Comparison of ENCODE assay signal across 33 cellular contexts in the genomic region with DNA sequence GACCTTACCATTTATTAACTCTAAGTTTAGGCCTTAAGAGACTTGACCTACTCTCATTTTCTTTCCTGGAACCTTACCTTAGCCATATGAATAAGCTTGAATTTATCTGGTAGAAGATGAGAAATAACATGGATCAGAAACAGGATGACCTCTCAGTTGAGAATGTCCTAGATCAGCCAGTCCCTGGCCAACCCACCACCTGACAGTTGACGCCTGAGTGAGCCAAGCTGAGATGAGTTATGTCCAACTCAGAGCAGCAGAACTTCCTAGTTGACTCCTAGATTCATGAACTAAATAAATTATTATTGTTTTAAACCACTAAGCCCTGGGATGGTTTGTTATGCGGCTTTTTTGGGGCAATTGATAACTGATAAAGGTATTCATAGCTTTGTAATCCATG.
DNase-seq lines count a peak whose midpoint lies in the region; ATAC-seq and TF ChIP-seq lines count a peak whose summit lies in the region.
"Had no signal": no experiment of that assay in that cellular context is flagged by ENCODE, and none has a peak within 500 bp of the region (broad histone marks: within the 10 kb centered on the region; RNA-seq: fewer than 3 reads in every experiment).

No MANE protein-coding gene starts in this region.

- CTCF ChIA-PET in activated CD4-positive, alpha-beta T cell treated with anti-CD3 and anti-CD28 coated beads for 36 hours (lab: Charles Lee) = no interaction called here
- CTCF ChIA-PET in mammary epithelial cell (lab: Charles Lee; ENCODE audit: low non-redundant PET) = no interaction called here

- no peaks in the 10 kb centered on the region for H3K36me3 Mint-ChIP-seq in activated CD4-positive, alpha-beta T cell treated with anti-CD3 and anti-CD28 coated beads, Interleukin-2, amount 10 ng/mL, durations not matched to agents 24 days and 14 days (ENCODE audit: low read depth)
- no peaks in the 10 kb centered on the region for H3K36me3 Mint-ChIP-seq in activated CD4-positive, alpha-beta T cell treated with anti-CD3 and anti-CD28 coated beads for 36 hours (ENCODE audit: low read depth)
- H3K36me3 Mint-ChIP-seq: CD14-positive monocyte; CD4-positive, alpha-beta memory T cell; CD4-positive, CD25-positive, alpha-beta regulatory T cell; CD8-positive, alpha-beta memory T cell; CD8-positive, alpha-beta T cell had no signal

- no peak overlapping the region for H3K4me2 ChIP-seq in mammary epithelial cell (ENCODE audit: insufficient read depth, low read depth, low read length)
- H3K4me2 ChIP-seq: A549, BLaER1 had no signal

- H3K27ac ChIP-seq in psoas muscle (peak overlapping the region; percentile 36), mammary epithelial cell (ENCODE audit: insufficient read depth, low read depth, low read length) (no peak overlapping the region)
- H3K27ac ChIP-seq: 22Rv1; A549; BLaER1; BLaER1 treated with 17β-estradiol and CSF1 and Interleukin-3, amounts not matched to agents 10 nM and 100 nM; C4-2B had no signal

- H3K27ac Mint-ChIP-seq in activated CD4-positive, alpha-beta T cell treated with anti-CD3 and anti-CD28 coated beads, Interleukin-2, amount 10 ng/mL, durations not matched to agents 24 days and 14 days = no peak overlapping the region
- no peak overlapping the region for H3K27ac Mint-ChIP-seq in activated CD4-positive, alpha-beta T cell treated with anti-CD3 and anti-CD28 coated beads for 36 hours
- H3K27ac Mint-ChIP-seq: B cell; CD14-positive monocyte; CD4-positive, alpha-beta memory T cell; CD4-positive, alpha-beta T cell; CD4-positive, CD25-positive, alpha-beta regulatory T cell; CD8-positive, alpha-beta memory T cell; CD8-positive, alpha-beta T cell had no signal

- H4K20me1 ChIP-seq in mammary epithelial cell (ENCODE audit: insufficient read depth, low read length) = no peaks in the 10 kb centered on the region
- H4K20me1 ChIP-seq: BLaER1; BLaER1 treated with 17β-estradiol and CSF1 and Interleukin-3, amounts not matched to agents 10 nM and 100 nM had no signal

- POLR2A ChIA-PET in activated CD4-positive, alpha-beta T cell treated with anti-CD3 and anti-CD28 coated beads for 36 hours (lab: Charles Lee) = no interaction called here

- intact Hi-C loops in activated CD4-positive, alpha-beta T cell treated with anti-CD3 and anti-CD28 coated beads, Interleukin-2, amount 10 ng/mL, durations not matched to agents 24 days and 14 days (cut with micrococcal nuclease) = no loop called here
- intact Hi-C loops in activated CD4-positive, alpha-beta T cell treated with anti-CD3 and anti-CD28 coated beads for 36 hours (cut with DNase I, micrococcal nuclease) = no loop called here
- intact Hi-C loops in psoas muscle (cut with DNase I) = no loop called here
- intact Hi-C loops in mucosa of descending colon (cut with DNase I, micrococcal nuclease) = no loop called here
- intact Hi-C loops in mammary epithelial cell (cut with micrococcal nuclease) = no loop called here

- H3K9me3 Mint-ChIP-seq in activated CD4-positive, alpha-beta T cell treated with anti-CD3 and anti-CD28 coated beads, Interleukin-2, amount 10 ng/mL, durations not matched to agents 24 days and 14 days = no peaks in the 10 kb centered on the region
- H3K9me3 Mint-ChIP-seq in activated CD4-positive, alpha-beta T cell treated with anti-CD3 and anti-CD28 coated beads for 36 hours (ENCODE audit: low read depth) = no peaks in the 10 kb centered on the region
- H3K9me3 Mint-ChIP-seq: CD4-positive, alpha-beta T cell; CD8-positive, alpha-beta T cell had no signal

- H3K36me3 ChIP-seq in psoas muscle (ENCODE audit: insufficient read depth in 1 of 2, low read depth in 1 of 2) (no peaks in the 10 kb centered on the region), mucosa of descending colon (ENCODE audit: low read depth) (no peaks in the 10 kb centered on the region), mammary epithelial cell (ENCODE audit: insufficient read depth, low read length) (no peaks in the 10 kb centered on the region)
- H3K36me3 ChIP-seq: BE2C; BLaER1; BLaER1 treated with 17β-estradiol and CSF1 and Interleukin-3, amounts not matched to agents 10 nM and 100 nM had no signal

- H3K4me1 ChIP-seq in psoas muscle (peaks cover 15% of the 10 kb centered on the region), mucosa of descending colon (ENCODE audit: low read depth) (no peaks in the 10 kb centered on the region), mammary epithelial cell (ENCODE audit: insufficient read depth, low read length) (no peaks in the 10 kb centered on the region)
- H3K4me1 ChIP-seq: A549, BE2C, BLaER1, Caco-2 had no signal

- H3K27me3 ChIP-seq in psoas muscle (ENCODE audit: insufficient read depth in 3 of 3, low read length in 2 of 3) = no peaks in the 10 kb centered on the region
- H3K27me3 ChIP-seq in mammary epithelial cell (ENCODE audit: insufficient read depth, low read length) = no peaks in the 10 kb centered on the region
- H3K27me3 ChIP-seq: BE2C; BLaER1; BLaER1 treated with 17β-estradiol and CSF1 and Interleukin-3, amounts not matched to agents 10 nM and 100 nM had no signal

- H3K4me3 Mint-ChIP-seq in activated CD4-positive, alpha-beta T cell treated with anti-CD3 and anti-CD28 coated beads, Interleukin-2, amount 10 ng/mL, durations not matched to agents 24 days and 14 days = no peak overlapping the region
- H3K4me3 Mint-ChIP-seq in activated CD4-positive, alpha-beta T cell treated with anti-CD3 and anti-CD28 coated beads for 36 hours = no peak overlapping the region
- H3K4me3 Mint-ChIP-seq: B cell; CD14-positive monocyte; CD4-positive, alpha-beta memory T cell; CD4-positive, alpha-beta T cell; CD4-positive, CD25-positive, alpha-beta regulatory T cell; CD8-positive, alpha-beta memory T cell; CD8-positive, alpha-beta T cell had no signal

- in situ Hi-C loops in mammary epithelial cell (cut with MboI; ENCODE audit: low sequenced_read_pairs in 2 of 2) = no loop called here

- H3K9me3 ChIP-seq in psoas muscle = no peaks in the 10 kb centered on the region
- no peaks in the 10 kb centered on the region for H3K9me3 ChIP-seq in mucosa of descending colon
- no peaks in the 10 kb centered on the region for H3K9me3 ChIP-seq in mammary epithelial cell (replicated peaks; ENCODE audit: insufficient read depth, low read length)
- H3K9me3 ChIP-seq: A549; BE2C; BLaER1; BLaER1 treated with 17β-estradiol and CSF1 and Interleukin-3, amounts not matched to agents 10 nM and 100 nM; Caco-2 had no signal

- H3K4me3 ChIP-seq in psoas muscle = no peak overlapping the region
- H3K4me3 ChIP-seq in mucosa of descending colon = no peak overlapping the region
- no peak overlapping the region for H3K4me3 ChIP-seq in mammary epithelial cell (replicated peaks in 1 of 3; ENCODE audit: insufficient read depth in 1 of 3, low read depth in 2 of 3, low read length in 3 of 3)
- H3K4me3 ChIP-seq: A549; BLaER1; BLaER1 treated with 17β-estradiol and CSF1 and Interleukin-3, amounts not matched to agents 10 nM and 100 nM had no signal

- no peaks in the 10 kb centered on the region for H3K27me3 Mint-ChIP-seq in activated CD4-positive, alpha-beta T cell treated with anti-CD3 and anti-CD28 coated beads, Interleukin-2, amount 10 ng/mL, durations not matched to agents 24 days and 14 days
- no peaks in the 10 kb centered on the region for H3K27me3 Mint-ChIP-seq in activated CD4-positive, alpha-beta T cell treated with anti-CD3 and anti-CD28 coated beads for 36 hours
- H3K27me3 Mint-ChIP-seq: B cell; CD4-positive, alpha-beta memory T cell; CD4-positive, alpha-beta T cell; CD4-positive, CD25-positive, alpha-beta regulatory T cell; CD8-positive, alpha-beta memory T cell had no signal

- no peak overlapping the region for H2AFZ ChIP-seq in mammary epithelial cell (ENCODE audit: low read depth, low read length)

- DNase-seq in activated CD4-positive, alpha-beta T cell treated with anti-CD3 and anti-CD28 coated beads, Interleukin-2, amount 10 ng/mL, durations not matched to agents 24 days and 14 days = peak; percentile 27
- no peak for DNase-seq in activated CD4-positive, alpha-beta T cell treated with anti-CD3 and anti-CD28 coated beads for 36 hours
- peak; percentile 4 for DNase-seq in kidney tubule cell (ENCODE audit: low spot score)
- DNase-seq in psoas muscle = no peak
- DNase-seq in mucosa of descending colon = no peak
- DNase-seq in mammary epithelial cell = no peak
- DNase-seq: 8988T; ACHN; AML-193; BE2C; C1 segment of cervical spinal cord; Caco-2; Calu3; CD4-positive, alpha-beta memory T cell; CD4-positive, alpha-beta T cell; CD4-positive, CD25-positive, alpha-beta regulatory T cell; CD8-positive, alpha-beta memory T cell; CD8-positive, alpha-beta T cell; COR-L47; DMS 273 treated with DMSO at 0.1 percent for 48 hours; DMS153; DMS53; DMS79; DMS79 treated with DMSO at 0.1 percent for 48 hours; DND-41; EL had no signal

- 53 to 56% (median 53%) methylated on average over 2 of the region's 2 CpGs for WGBS in psoas muscle, 3 donors
- whole genome bisulfite sequencing in mammary epithelial cell (ENCODE audit: low coverage, missing lambda C conversion rate) = 77% methylated on average over 2 of the region's 2 CpGs

- H3K79me2 ChIP-seq in mammary epithelial cell (ENCODE audit: insufficient read depth, low read length) = no peaks in the 10 kb centered on the region

- no peak for ATAC-seq in activated CD4-positive, alpha-beta T cell treated with anti-CD3 and anti-CD28 coated beads for 36 hours
- ATAC-seq in psoas muscle = peak; percentile 73 to 89 (median 78)
- no peak for ATAC-seq in mucosa of descending colon
- ATAC-seq: A549; CD8-positive, alpha-beta T cell had no signal

- dilution Hi-C loops in mammary epithelial cell (cut with HindIII; ENCODE audit: low sequenced_read_pairs) = no loop called here

- TF ChIP-seq CTCF in psoas muscle (IDR thresholded peaks at IDR 0.05) (no peak), mucosa of descending colon (IDR thresholded peaks at IDR 0.05) (no peak), mammary epithelial cell (conservative IDR thresholded peaks at IDR 0.05 in 1 of 2, IDR thresholded peaks at IDR 0.05 in 1 of 2; ENCODE audit: extremely low read depth in 1 of 2, insufficient read depth in 1 of 2, low read depth in 1 of 2, low read length in 2 of 2) (no peak)

- no peaks in the 10 kb centered on the region for H3K4me1 Mint-ChIP-seq in activated CD4-positive, alpha-beta T cell treated with anti-CD3 and anti-CD28 coated beads, Interleukin-2, amount 10 ng/mL, durations not matched to agents 24 days and 14 days
- H3K4me1 Mint-ChIP-seq in activated CD4-positive, alpha-beta T cell treated with anti-CD3 and anti-CD28 coated beads for 36 hours = no peaks in the 10 kb centered on the region
- H3K4me1 Mint-ChIP-seq: B cell; CD4-positive, alpha-beta memory T cell; CD4-positive, CD25-positive, alpha-beta regulatory T cell; CD8-positive, alpha-beta memory T cell had no signal

- BruUV-seq in mammary epithelial cell (replicated peaks; lab: Mats Ljungman, UMichigan) = no TSS peak

- H3K9ac ChIP-seq in mammary epithelial cell (ENCODE audit: insufficient read depth, low read length) = no peak overlapping the region
- H3K9ac ChIP-seq: BLaER1; BLaER1 treated with 17β-estradiol and CSF1 and Interleukin-3, amounts not matched to agents 10 nM and 100 nM had no signal

Comparison
In these comparisons a context has a peak if more than half of its experiments do, and no peak if none do; other contexts are left out.
1. DNase-seq: peak in activated CD4-positive, alpha-beta T cell treated with anti-CD3 and anti-CD28 coated beads, Interleukin-2, amount 10 ng/mL, durations not matched to agents 24 days and 14 days (single experiment) and kidney tubule cell (single experiment); none in activated CD4-positive, alpha-beta T cell treated with anti-CD3 and anti-CD28 coated beads for 36 hours (single experiment), psoas muscle (0 of 2), mucosa of descending colon (0 of 3) and mammary epithelial cell (single experiment).
2. ATAC-seq: peak in psoas muscle (4 of 4); none in activated CD4-positive, alpha-beta T cell treated with anti-CD3 and anti-CD28 coated beads for 36 hours (single experiment) and mucosa of descending colon (single experiment).